In genomic region chr4:40330536-40330935, GRCh38 we compare ENCODE assay signal across 27 cellular contexts. TPM values are rescaled to one million over a fixed set of nuclear protein-coding genes. Genes with fewer than 3 reads are reported as not detected.
"Had no signal": no experiment of that assay in that cellular context is flagged by ENCODE, and none has a peak within 500 bp of the region (broad histone marks: within the 10 kb centered on the region; RNA-seq: fewer than 3 reads in every experiment).

No MANE protein-coding gene starts in this region.

- ATAC-seq: activated CD4-positive, alpha-beta T cell treated with anti-CD3 and anti-CD28 coated beads for 36 hours; left lung; naive thymus-derived CD8-positive, alpha-beta T cell; pancreas; psoas muscle; stimulated activated naive CD8-positive, alpha-beta T cell treated with anti-CD3 and anti-CD28 coated beads, Interleukin-15, amount 100 ng/mL, for 72 hours had no signal

- H3K27ac ChIP-seq: coronary artery, hepatocyte, left lung, neutrophil, pancreas, psoas muscle, right atrium auricular region, transverse colon had no signal

- H3K9me3 Mint-ChIP-seq: activated B cell treated with CpG ODN at 0.5 μM for 24 hours; immature natural killer cell; mesothelial cell of epicardium; naive thymus-derived CD8-positive, alpha-beta T cell; stimulated activated naive CD8-positive, alpha-beta T cell treated with anti-CD3 and anti-CD28 coated beads, Interleukin-15, amount 100 ng/mL, for 72 hours had no signal

- H3K9me3 ChIP-seq: left lung, neutrophil, pancreas, psoas muscle, right atrium auricular region, transverse colon had no signal

- DNase-seq: activated B cell treated with CpG ODN at 0.5 μM for 24 hours; activated CD4-positive, alpha-beta T cell treated with anti-CD3 and anti-CD28 coated beads for 36 hours; activated CD4-positive, alpha-beta T cell treated with anti-CD3 and anti-CD28 coated beads, Interleukin-2, amount 50 U/mL, for 4 hours; activated effector memory CD4-positive, alpha-beta T cell treated with anti-CD3 and anti-CD28 coated beads, Interleukin-2, amount 50 U/mL, for 16 hours; activated naive CD4-positive, alpha-beta T cell treated with anti-CD3 and anti-CD28 coated beads, Interleukin-2, amount 10 ng/mL, durations not matched to agents 7 days and 5 days; amygdala; cerebellar nuclear complex; effector CD4-positive, alpha-beta T cell; foreskin melanocyte; immature natural killer cell; left lung; naive thymus-derived CD8-positive, alpha-beta T cell; pancreas; psoas muscle; stimulated activated CD4-positive, alpha-beta T cell treated with anti-CD3 and anti-CD28 coated beads, Interleukin-4, amount 100 ng/mL, for 4 hours; stimulated activated naive CD8-positive, alpha-beta T cell treated with anti-CD3 and anti-CD28 coated beads, Interleukin-15, amount 100 ng/mL, for 72 hours; T-helper 1 cell; T-helper 9 cell; transverse colon had no signal

- H3K4me1 ChIP-seq: pancreas, psoas muscle, right atrium auricular region, transverse colon had no signal

- H3K4me1 Mint-ChIP-seq: immature natural killer cell; stimulated activated naive CD8-positive, alpha-beta T cell treated with anti-CD3 and anti-CD28 coated beads, Interleukin-15, amount 100 ng/mL, for 72 hours had no signal

- H3K27me3 ChIP-seq: hepatocyte, left lung, neutrophil, pancreas, right atrium auricular region, transverse colon had no signal

- H3K27ac Mint-ChIP-seq: activated B cell treated with CpG ODN at 0.5 μM for 24 hours; activated CD4-positive, alpha-beta T cell treated with anti-CD3 and anti-CD28 coated beads for 36 hours; activated naive CD4-positive, alpha-beta T cell treated with anti-CD3 and anti-CD28 coated beads, Interleukin-2, amount 10 ng/mL, durations not matched to agents 7 days and 5 days; immature natural killer cell; mesothelial cell of epicardium; stimulated activated naive CD8-positive, alpha-beta T cell treated with anti-CD3 and anti-CD28 coated beads, Interleukin-15, amount 100 ng/mL, for 72 hours had no signal

- H3K36me3 ChIP-seq: left lung, neutrophil, pancreas, right atrium auricular region, transverse colon had no signal

- H3K27me3 Mint-ChIP-seq: stimulated activated naive CD8-positive, alpha-beta T cell treated with anti-CD3 and anti-CD28 coated beads, Interleukin-15, amount 100 ng/mL, for 72 hours had no signal

- H2AFZ ChIP-seq: hepatocyte had no signal

- H3K4me2 ChIP-seq: hepatocyte had no signal

- H3K4me3 ChIP-seq: coronary artery, hepatocyte, left lung, lung, pancreas, psoas muscle, right atrium auricular region, transverse colon had no signal

- H3K36me3 Mint-ChIP-seq: immature natural killer cell, mesothelial cell of epicardium had no signal

- H3K4me3 Mint-ChIP-seq: activated B cell treated with CpG ODN at 0.5 μM for 24 hours; activated CD4-positive, alpha-beta T cell treated with anti-CD3 and anti-CD28 coated beads for 36 hours; activated naive CD4-positive, alpha-beta T cell treated with anti-CD3 and anti-CD28 coated beads, Interleukin-2, amount 10 ng/mL, durations not matched to agents 7 days and 5 days; immature natural killer cell; mesothelial cell of epicardium; naive thymus-derived CD8-positive, alpha-beta T cell; stimulated activated naive CD8-positive, alpha-beta T cell treated with anti-CD3 and anti-CD28 coated beads, Interleukin-15, amount 100 ng/mL, for 72 hours had no signal

RNA-seq across cellular contexts. Expression of gene CHRNA9, which starts 4.6 kb away (rescaled TPM):
- total RNA-seq: activated CD4-positive, alpha-beta T cell treated with anti-CD3 and anti-CD28 coated beads for 36 hours; kidney epithelial cell; left lung; mesothelial cell of epicardium; pancreas; psoas muscle; right atrium auricular region; transverse colon had no signal
- polyA plus RNA-seq: esophagus, immature natural killer cell, lung, pancreas had no signal
